8 cellular contexts compared by ENCODE assay signal in genomic region chr7:149195180-149196150, GRCh38. TPM values are rescaled to one million over a fixed set of nuclear protein-coding genes. Genes with fewer than 3 reads are reported as not detected.
A peak's percentile ranks its signal among the peaks of the same experiment; 100 is the strongest.
DNase-seq lines count a peak whose midpoint lies in the region; ATAC-seq, FAIRE-seq and TF ChIP-seq lines count a peak whose summit lies in the region.

ZNF282 (plus strand) TSS chr7:149195546; CDS start chr7:149195590, 44 bp downstream.

- peak; percentile 42 for FAIRE-seq in RCC 7860 (lab: Jason Lieb, UNC)

- H3K79me2 ChIP-seq in DND-41 (ENCODE audit: insufficient read depth, low read length) = peaks cover 53% of the 10 kb centered on the region

- peak within 1 kb of the TSS; percentile 81 for H3K4me2 ChIP-seq in DND-41 (ENCODE audit: insufficient read depth, low read length)

- H3K4me3 ChIP-seq in DND-41 (ENCODE audit: low read depth in 1 of 2, low read length in 2 of 2) = peak within 1 kb of the TSS; percentile 75 to 98
- peak within 1 kb of the TSS; percentile 83 for H3K4me3 ChIP-seq in fibroblast of mammary gland (ENCODE audit: control insufficient read depth, low read depth, low read length)

- in situ Hi-C loops in KBM-7 (cut with MboI; ENCODE audit: low pct_unique_long_range_greater_than_20kb, low sequenced_read_pairs) = no loop called here

- intact Hi-C loops in natural killer cell (cut with micrococcal nuclease) = no loop called here

- peaks cover 29% of the 10 kb centered on the region for H3K36me3 ChIP-seq in DND-41 (ENCODE audit: insufficient read depth, low read length)

- H2AFZ ChIP-seq in DND-41 (ENCODE audit: low read depth, low read length) = peak within 1 kb of the TSS; percentile 96

- peaks cover 20% of the 10 kb centered on the region for H4K20me1 ChIP-seq in DND-41 (ENCODE audit: insufficient read depth, low read length)

- no peaks in the 10 kb centered on the region for H3K27me3 Mint-ChIP-seq in natural killer cell (ENCODE audit: low read depth in 2 of 2)

- H3K4me3 Mint-ChIP-seq in natural killer cell = peak within 1 kb of the TSS; percentile 86

- H3K36me3 Mint-ChIP-seq in natural killer cell = peaks cover 16% of the 10 kb centered on the region

- H3K27ac ChIP-seq in DND-41 (ENCODE audit: low read length) = peak within 1 kb of the TSS; percentile 94

- peaks cover 14 to 38% of the 10 kb centered on the region in 2 donors for H3K4me1 Mint-ChIP-seq in natural killer cell

- H3K9me3 ChIP-seq in DND-41 (ENCODE audit: insufficient read depth, low read length, severe bottlenecking) = no peaks in the 10 kb centered on the region

- TF ChIP-seq CTCF in DND-41 (IDR thresholded peaks at IDR 0.05; ENCODE audit: borderline replicate concordance, extremely low read depth, low read length, poor library complexity, severe bottlenecking) (peak; percentile 76), fibroblast of mammary gland (conservative IDR thresholded peaks at IDR 0.05; ENCODE audit: control insufficient read depth, insufficient read depth, low read depth, low read length) (peak; percentile 53), natural killer cell (IDR thresholded peaks at IDR 0.05) (peak; percentile 49)

- H3K9ac ChIP-seq in DND-41 (ENCODE audit: low read depth, low read length) = peak within 1 kb of the TSS; percentile 82

- peak within 1 kb of the TSS; percentile 79 to 88 for H3K27ac Mint-ChIP-seq in natural killer cell

- no peaks in the 10 kb centered on the region for H3K9me3 Mint-ChIP-seq in natural killer cell

- DNase-seq in DND-41 = peak; percentile 84
- peak; percentile 88 for DNase-seq in KBM-7
- DNase-seq in RCC 7860 (ENCODE audit: low spot score) = peak; percentile 88
- peak; percentile 47 to 59 for DNase-seq in activated T-helper 1 cell treated with anti-CD3 and anti-CD28 coated beads, Interleukin-2, amount 50 U/mL, for 16 hours (ENCODE audit: low read depth in 1 of 2, low spot score in 1 of 2)
- DNase-seq in fibroblast of mammary gland (ENCODE audit: low read depth) = peak; percentile 84
- DNase-seq in natural killer cell = peak; percentile 59
- DNase-seq in stimulated activated naive CD8-positive, alpha-beta T cell treated with anti-CD3 and anti-CD28 coated beads, Interleukin-15, Interleukin-2, amounts not matched to agents 100 U/mL and 50 U/mL, for 24 hours = peak; percentile 89

- ATAC-seq in DND-41 (ENCODE audit: insufficient read depth, low read depth) (peak; percentile 93), GM21717 (IDR thresholded peaks at IDR 0.05; ENCODE audit: unreplicated experiment) (peak; percentile 93), natural killer cell (peak; percentile 84 to 88 (median 86))
- peak; percentile 96 for ATAC-seq in stimulated activated naive CD8-positive, alpha-beta T cell treated with anti-CD3 and anti-CD28 coated beads, Interleukin-15, Interleukin-2, amounts not matched to agents 100 U/mL and 50 U/mL, for 24 hours

- H3K27me3 ChIP-seq in DND-41 (ENCODE audit: insufficient read depth, low read length, poor library complexity) = no peaks in the 10 kb centered on the region

- H3K4me1 ChIP-seq in DND-41 (ENCODE audit: insufficient read depth, low read length) = peaks cover 33% of the 10 kb centered on the region

RNA-seq across cellular contexts. Expression of gene ZNF282, which starts in this region (rescaled TPM):
- 10 to 100 TPM; 22.2 to 29.9 (median 26.0) TPM for total RNA-seq in natural killer cell

Comparison
In these comparisons a context has a peak if more than half of its experiments do, and no peak if none do; other contexts are left out.
1. Peak in every context shown above with its lines: DNase-seq, ATAC-seq, H3K4me3 ChIP-seq and H3K27ac ChIP-seq.